Comparison of ENCODE assay signal across 8 cellular contexts in genomic region chr3:194489736-194490612, GRCh38. TPM values are rescaled to one million over a fixed set of nuclear protein-coding genes. Genes with fewer than 3 reads are reported as not detected.
A peak's percentile ranks its signal among the peaks of the same experiment; 100 is the strongest.
DNase-seq lines count a peak whose midpoint lies in the region; ATAC-seq, FAIRE-seq and TF ChIP-seq lines count a peak whose summit lies in the region.

No MANE protein-coding gene starts in this region.

- H3K9me3 Mint-ChIP-seq in astrocyte (ENCODE audit: unreplicated experiment) = no peaks in the 10 kb centered on the region
- H3K9me3 Mint-ChIP-seq in naive thymus-derived CD8-positive, alpha-beta T cell = no peaks in the 10 kb centered on the region

- POLR2A ChIA-PET in naive thymus-derived CD8-positive, alpha-beta T cell (lab: Charles Lee) = interaction anchor here (1.2 kb wide), 1 partner anchor 85 kb away, joined by 3 read pairs; no protein-coding TSS in a partner anchor

- H3K9ac ChIP-seq in BLaER1 treated with 17β-estradiol and CSF1 and Interleukin-3, amounts not matched to agents 10 nM and 100 nM = peak overlapping the region in 3 of 11 experiments; percentile 31 to 99 (median 98); a peak in 5 of 22 replicates
- no peak overlapping the region for H3K9ac ChIP-seq in astrocyte (ENCODE audit: low read length)

- no peak overlapping the region for H3K4me3 Mint-ChIP-seq in astrocyte (ENCODE audit: unreplicated experiment)
- H3K4me3 Mint-ChIP-seq in naive thymus-derived CD8-positive, alpha-beta T cell = peak overlapping the region in 3 of 10 donors; percentile 0 to 43 (median 4)

- FAIRE-seq in astrocyte (lab: Jason Lieb, UNC) = no peak

- H2AFZ ChIP-seq in astrocyte (ENCODE audit: low read depth, low read length) = no peak overlapping the region

- H3K9me3 ChIP-seq in BLaER1 treated with 17β-estradiol and CSF1 and Interleukin-3, amounts not matched to agents 10 nM and 100 nM (replicated peaks in 1 of 11) = no peaks in the 10 kb centered on the region
- H3K9me3 ChIP-seq in astrocyte (ENCODE audit: insufficient read depth, low read depth, low read length) (no peaks in the 10 kb centered on the region), psoas muscle (no peaks in the 10 kb centered on the region)

- peaks cover 1 to 12% (median 11%) of the 10 kb centered on the region in 11 experiments; a peak in 17 of 22 replicates for H4K20me1 ChIP-seq in BLaER1 treated with 17β-estradiol and CSF1 and Interleukin-3, amounts not matched to agents 10 nM and 100 nM
- peaks cover 9% of the 10 kb centered on the region for H4K20me1 ChIP-seq in astrocyte (ENCODE audit: insufficient read depth, low read length)

- peaks cover 13% of the 10 kb centered on the region for H3K79me2 ChIP-seq in astrocyte (ENCODE audit: insufficient read depth, low read length)

- DNase-seq in astrocyte (ENCODE audit: low read depth) = peak; percentile 57
- no peak for DNase-seq in naive thymus-derived CD8-positive, alpha-beta T cell
- DNase-seq in psoas muscle = no peak
- no peak for DNase-seq in hippocampal formation (lab: John Stamatoyannopoulos, UW)
- DNase-seq in activated naive CD4-positive, alpha-beta T cell (lab: John Stamatoyannopoulos, UW) = no peak

- peaks cover 0 to 12% (median 5%) of the 10 kb centered on the region in 11 experiments; a peak in 4 of 22 replicates for H3K27me3 ChIP-seq in BLaER1 treated with 17β-estradiol and CSF1 and Interleukin-3, amounts not matched to agents 10 nM and 100 nM
- H3K27me3 ChIP-seq in astrocyte (ENCODE audit: insufficient read depth, low read length) (no peaks in the 10 kb centered on the region), psoas muscle (ENCODE audit: insufficient read depth in 3 of 3, low read length in 2 of 3) (no peaks in the 10 kb centered on the region)

- ATAC-seq in GM18907 (IDR thresholded peaks at IDR 0.05; ENCODE audit: unreplicated experiment) (peak; percentile 41), HG03108 (IDR thresholded peaks at IDR 0.05; ENCODE audit: unreplicated experiment) (peak; percentile 25), psoas muscle (no peak)
- no peak for ATAC-seq in naive thymus-derived CD8-positive, alpha-beta T cell

- WGBS in psoas muscle, 3 donors = 90 to 95% (median 94%) methylated on average over 7 of the region's 7 CpGs

- H3K4me2 ChIP-seq in BLaER1 treated with 17β-estradiol and CSF1 and Interleukin-3, amounts not matched to agents 10 nM and 100 nM = peak overlapping the region; percentile 8 to 97 (median 90); a peak in 21 of 22 replicates
- peak overlapping the region; percentile 55 for H3K4me2 ChIP-seq in astrocyte (ENCODE audit: low read length)

- H3K36me3 Mint-ChIP-seq in astrocyte (ENCODE audit: low read depth, unreplicated experiment) = no peaks in the 10 kb centered on the region
- H3K36me3 Mint-ChIP-seq in naive thymus-derived CD8-positive, alpha-beta T cell = peaks cover 0 to 2% (median 0%) of the 10 kb centered on the region in 3 donors

- peak overlapping the region in 3 of 10 experiments; percentile 3 to 84 (median 23); a peak in 2 of 20 replicates for H3K4me3 ChIP-seq in BLaER1 treated with 17β-estradiol and CSF1 and Interleukin-3, amounts not matched to agents 10 nM and 100 nM
- no peak overlapping the region for H3K4me3 ChIP-seq in astrocyte (ENCODE audit: insufficient read depth, low read depth, low read length)
- no peak overlapping the region for H3K4me3 ChIP-seq in psoas muscle

- no peaks in the 10 kb centered on the region for H3K27me3 Mint-ChIP-seq in astrocyte (ENCODE audit: low read depth, unreplicated experiment)
- no peaks in the 10 kb centered on the region for H3K27me3 Mint-ChIP-seq in naive thymus-derived CD8-positive, alpha-beta T cell

- H3K4me1 ChIP-seq in BLaER1 treated with 17β-estradiol and CSF1 and Interleukin-3, amounts not matched to agents 10 nM and 100 nM = peaks cover 34 to 84% (median 62%) of the 10 kb centered on the region in 10 experiments
- H3K4me1 ChIP-seq in astrocyte (ENCODE audit: insufficient read depth, low read length) (peaks cover 42% of the 10 kb centered on the region), psoas muscle (peaks cover 14% of the 10 kb centered on the region)

- H3K27ac ChIP-seq in BLaER1 treated with 17β-estradiol and CSF1 and Interleukin-3, amounts not matched to agents 10 nM and 100 nM = peak overlapping the region in 5 of 11 experiments; percentile 9 to 96 (median 91); a peak in 8 of 22 replicates
- H3K27ac ChIP-seq in astrocyte (ENCODE audit: low read depth, low read length) (peak overlapping the region; percentile 3), psoas muscle (no peak overlapping the region)

- peaks cover 31% of the 10 kb centered on the region for H3K4me1 Mint-ChIP-seq in astrocyte (ENCODE audit: low read depth, unreplicated experiment)
- peaks cover 26 to 51% (median 33%) of the 10 kb centered on the region in 4 donors for H3K4me1 Mint-ChIP-seq in naive thymus-derived CD8-positive, alpha-beta T cell

- H3K27ac Mint-ChIP-seq in astrocyte (ENCODE audit: unreplicated experiment) = peak overlapping the region; percentile 36
- H3K27ac Mint-ChIP-seq in naive thymus-derived CD8-positive, alpha-beta T cell = peak overlapping the region in 4 of 10 donors; percentile 28 to 84 (median 70)

- no peaks in the 10 kb centered on the region; a peak in 2 of 22 replicates for H3K36me3 ChIP-seq in BLaER1 treated with 17β-estradiol and CSF1 and Interleukin-3, amounts not matched to agents 10 nM and 100 nM
- no peaks in the 10 kb centered on the region for H3K36me3 ChIP-seq in astrocyte (ENCODE audit: insufficient read depth, low read length)
- peaks cover 0 to 4% of the 10 kb centered on the region in 2 donors for H3K36me3 ChIP-seq in psoas muscle (ENCODE audit: insufficient read depth in 1 of 2, low read depth in 1 of 2)

- no peak for TF ChIP-seq CTCF in astrocyte (IDR thresholded peaks at IDR 0.05; ENCODE audit: insufficient read depth, low read depth, low read length)
- no peak for TF ChIP-seq CTCF in psoas muscle (IDR thresholded peaks at IDR 0.05)

- intact Hi-C loops in psoas muscle (cut with DNase I) = loop anchor here (5.0 kb wide), 3 partner anchors 32 to 97 kb away; no protein-coding TSS in a partner anchor

RNA-seq across cellular contexts. Expression of gene ATP13A3, which starts 3.2 kb away (rescaled TPM):
- total RNA-seq in astrocyte = 76.3 and 79.2 TPM in 2 replicates
- total RNA-seq in naive thymus-derived CD8-positive, alpha-beta T cell = 10 to 100 TPM; 51.7 to 53.8 TPM
- 10 to 100 TPM in 2 of 3 donors, 1 to 10 TPM in 1; 5.9 to 13.2 (median 10.6) TPM for polyA plus RNA-seq in naive thymus-derived CD8-positive, alpha-beta T cell
- total RNA-seq in psoas muscle = 10 to 100 TPM; 29.0 to 72.7 (median 50.3) TPM
- 10 to 100 TPM; 10.4 to 59.1 (median 25.3) TPM for polyA plus RNA-seq in psoas muscle

Comparison
In these comparisons a context has a peak if more than half of its experiments do, and no peak if none do; other contexts are left out.
1. ATAC-seq: peak in GM18907 (single experiment) and HG03108 (single experiment); none in naive thymus-derived CD8-positive, alpha-beta T cell (0 of 2) and psoas muscle (0 of 4).